17 cellular contexts compared by ENCODE assay signal in genomic region chr2:182868049-182868422, GRCh38. TPM values are rescaled to one million over a fixed set of nuclear protein-coding genes. Genes with fewer than 3 reads are reported as not detected.
DNase-seq lines count a peak whose midpoint lies in the region; ATAC-seq and TF ChIP-seq lines count a peak whose summit lies in the region.
"Had no signal": no experiment of that assay in that cellular context is flagged by ENCODE, and none has a peak within 500 bp of the region (broad histone marks: within the 10 kb centered on the region; RNA-seq: fewer than 3 reads in every experiment).

No MANE protein-coding gene starts in this region.

- no peak overlapping the region for H2BK15ac ChIP-seq in H9 (ENCODE audit: low read depth, low read length)

- WGBS in H9 (ENCODE audit: extremely low coverage, insufficient read length, low lambda C conversion rate): no CpG with 5 or more reads among the region's 3 CpGs

- ATAC-seq in left colon (peak; percentile 48), natural killer cell (no peak)
- no peak for ATAC-seq in CD4-positive, alpha-beta T cell (ENCODE audit: poor library complexity)
- ATAC-seq: activated T-helper 17 cell treated with anti-CD3 and anti-CD28 coated beads, Interleukin-2, amount 50 U/mL, for 72 hours; Panc1 had no signal

- intact Hi-C loops in left colon (cut with DNase I, micrococcal nuclease) (no loop called here), natural killer cell (cut with micrococcal nuclease) (no loop called here)
- intact Hi-C loops in CD4-positive, alpha-beta T cell (cut with DNase I, micrococcal nuclease): no loop called here

- H3K23me2 ChIP-seq in H9 (ENCODE audit: insufficient read length, low read depth, low read length, poor library complexity, severe bottlenecking): peaks cover 19% of the 10 kb centered on the region

- TF ChIP-seq CTCF in H9 (conservative IDR thresholded peaks at IDR 0.05) (no peak), natural killer cell (IDR thresholded peaks at IDR 0.05) (no peak)
- TF ChIP-seq CTCF in CD4-positive, alpha-beta T cell (IDR thresholded peaks at IDR 0.05): no peak

- H2BK12ac ChIP-seq in H9 (ENCODE audit: insufficient read length, low read depth, low read length): no peak overlapping the region

- H3K4me2 ChIP-seq in H9 (ENCODE audit: insufficient read depth, insufficient read length, low read length): peak overlapping the region; percentile 90

- H3T11ph ChIP-seq in H9 (ENCODE audit: low read length): no peak overlapping the region

- H4K20me1 ChIP-seq in H9 (ENCODE audit: control insufficient read depth, insufficient read depth, insufficient read length): no peaks in the 10 kb centered on the region

- H3K18ac ChIP-seq in H9 (ENCODE audit: insufficient read length, low read depth, low read length): no peak overlapping the region

- H3K4me3 ChIP-seq in SJCRH30 (peak overlapping the region; percentile 71), HAP-1 (no peak overlapping the region)

- no peak overlapping the region for H3K4ac ChIP-seq in H9 (ENCODE audit: low read depth, low read length)

- no peak overlapping the region for H4K91ac ChIP-seq in H9 (ENCODE audit: insufficient read length, low read depth, low read length)

- in situ Hi-C loops in G401 (cut with HindIII; ENCODE audit: low sequenced_read_pairs) (no loop called here), HAP-1 (cut with MboI; ENCODE audit: low sequenced_read_pairs) (no loop called here)

- no peak overlapping the region for H3K14ac ChIP-seq in H9 (ENCODE audit: insufficient read depth, low read length)

- no peak overlapping the region for H2BK20ac ChIP-seq in H9 (ENCODE audit: low read depth, low read length, poor library complexity, severe bottlenecking)

- H3K9me3 ChIP-seq in H9 (ENCODE audit: control insufficient read depth, low read depth, low read length) (no peaks in the 10 kb centered on the region), SJCRH30 (replicated peaks) (no peaks in the 10 kb centered on the region), HAP-1 (no peaks in the 10 kb centered on the region)
- no peaks in the 10 kb centered on the region for H3K9me3 ChIP-seq in CD4-positive, alpha-beta T cell (ENCODE audit: control insufficient read depth, low read length)

- H3K27me3 Mint-ChIP-seq in H9 (ENCODE audit: low read depth) (peaks cover 44% of the 10 kb centered on the region), natural killer cell (ENCODE audit: low read depth in 2 of 2) (peaks cover 43 to 44% of the 10 kb centered on the region in 2 donors)
- H3K27me3 Mint-ChIP-seq in CD4-positive, alpha-beta T cell: peaks cover 89% of the 10 kb centered on the region

- H3K23ac ChIP-seq in H9 (ENCODE audit: insufficient read length, low read depth, low read length): no peak overlapping the region

- H3K36me3 ChIP-seq in SJCRH30 (no peaks in the 10 kb centered on the region), HAP-1 (replicated peaks) (no peaks in the 10 kb centered on the region)

- POLR2A ChIA-PET in CD4-positive, alpha-beta T cell (lab: Charles Lee): no interaction called here

- no peak overlapping the region for H4K8ac ChIP-seq in H9 (replicated peaks; ENCODE audit: insufficient read length, low read depth, low read length)

- H3K4me1 Mint-ChIP-seq in H9: peaks cover 25 to 28% of the 10 kb centered on the region in 2 experiments
- H3K4me1 Mint-ChIP-seq in natural killer cell: peaks cover 0 to 5% of the 10 kb centered on the region in 2 donors
- H3K4me1 Mint-ChIP-seq in CD4-positive, alpha-beta T cell (ENCODE audit: low read depth): peaks cover 30% of the 10 kb centered on the region

- H3K9me3 Mint-ChIP-seq in H9 (no peaks in the 10 kb centered on the region), natural killer cell (no peaks in the 10 kb centered on the region)
- no peaks in the 10 kb centered on the region for H3K9me3 Mint-ChIP-seq in CD4-positive, alpha-beta T cell
- H3K9me3 Mint-ChIP-seq: activated T-helper 17 cell treated with anti-CD3 and anti-CD28 coated beads, Interleukin-2, amount 50 U/mL, for 72 hours had no signal

- H3K27ac ChIP-seq in H9 (ENCODE audit: insufficient read length, low read depth, low read length): no peak overlapping the region
- H3K27ac ChIP-seq in SJCRH30: no peak overlapping the region
- no peak overlapping the region for H3K27ac ChIP-seq in CD4-positive, alpha-beta T cell (ENCODE audit: low read depth, low read length)

- H3K36me3 Mint-ChIP-seq in H9 (ENCODE audit: insufficient read depth in 1 of 3, low read depth in 3 of 3): no peaks in the 10 kb centered on the region; a peak in 1 of 7 replicates
- peaks cover 7% of the 10 kb centered on the region for H3K36me3 Mint-ChIP-seq in natural killer cell
- no peaks in the 10 kb centered on the region for H3K36me3 Mint-ChIP-seq in CD4-positive, alpha-beta T cell (ENCODE audit: low read depth)

- H3K9ac ChIP-seq in H9 (ENCODE audit: extremely low read depth, insufficient read length, low read length): no peak overlapping the region

- no peak overlapping the region for H4K5ac ChIP-seq in H9 (ENCODE audit: insufficient read length, low read depth, low read length)

- H3K79me2 ChIP-seq in H9 (ENCODE audit: insufficient read depth, low read length): no peaks in the 10 kb centered on the region

- H3K79me1 ChIP-seq in H9 (ENCODE audit: insufficient read depth, low read depth, low read length, poor library complexity, severe bottlenecking): no peaks in the 10 kb centered on the region

- H2AK5ac ChIP-seq in H9 (ENCODE audit: insufficient read length, low read length): no peak overlapping the region

- H3K27ac Mint-ChIP-seq in H9 (peak overlapping the region in 1 of 3 experiments; percentile 38; a peak in 1 of 7 replicates), natural killer cell (no peak overlapping the region)
- no peak overlapping the region for H3K27ac Mint-ChIP-seq in CD4-positive, alpha-beta T cell
- H3K27ac Mint-ChIP-seq: activated T-helper 17 cell treated with anti-CD3 and anti-CD28 coated beads, Interleukin-2, amount 50 U/mL, for 72 hours had no signal

- no peak overlapping the region for H2BK120ac ChIP-seq in H9 (ENCODE audit: low read depth, low read length, poor library complexity, severe bottlenecking)

- CTCF ChIA-PET in CD4-positive, alpha-beta T cell (lab: Charles Lee): no interaction called here

- H3K4me1 ChIP-seq in H9 (ENCODE audit: insufficient read depth, low read length): no peaks in the 10 kb centered on the region
- H3K4me1 ChIP-seq in SJCRH30: no peaks in the 10 kb centered on the region
- no peaks in the 10 kb centered on the region for H3K4me1 ChIP-seq in HAP-1

- H3K56ac ChIP-seq in H9 (ENCODE audit: insufficient read length, low read depth, low read length): no peak overlapping the region

- H3K27me3 ChIP-seq in H9 (ENCODE audit: insufficient read depth, low read length): peaks cover 3% of the 10 kb centered on the region; the same call in 1 of the 2 replicates
- no peaks in the 10 kb centered on the region for H3K27me3 ChIP-seq in SJCRH30
- H3K27me3 ChIP-seq in HAP-1 (ENCODE audit: low read depth): no peaks in the 10 kb centered on the region
- peaks cover 63% of the 10 kb centered on the region for H3K27me3 ChIP-seq in CD4-positive, alpha-beta T cell (ENCODE audit: control insufficient read depth, insufficient read depth, low read length)

- no peak overlapping the region for H2AFZ ChIP-seq in H9 (ENCODE audit: low read length)

- H2BK5ac ChIP-seq in H9 (ENCODE audit: insufficient read length, low read length): no peak overlapping the region

- H3K4me3 Mint-ChIP-seq in H9: peak overlapping the region in 1 of 2 experiments; percentile 85; a peak in 3 of 5 replicates
- H3K4me3 Mint-ChIP-seq in natural killer cell: no peak overlapping the region
- H3K4me3 Mint-ChIP-seq in CD4-positive, alpha-beta T cell: no peak overlapping the region

- DNase-seq in DMS 273 treated with DMSO at 0.1 percent for 48 hours (lab: John Stamatoyannopoulos, UW) (peak; percentile 66), H9 (no peak), SJCRH30 (peak in 1 of 2 experiments; percentile 17), left colon (no peak), G401 (ENCODE audit: low spot score) (no peak), HAP-1 (ENCODE audit: low spot score in 2 of 2) (no peak), natural killer cell (no peak)
- DNase-seq in CD4-positive, alpha-beta T cell: no peak
- DNase-seq: activated CD4-positive, alpha-beta T cell treated with anti-CD3 and anti-CD28 coated beads, Interleukin-2, amount 50 U/mL, for 1 hour; Karpas-422; NCI-H2081 treated with DMSO at 0.1 percent for 48 hours; stimulated activated CD4-positive, alpha-beta T cell treated with anti-CD3 and anti-CD28 coated beads, Interleukin-1b, Interleukin-23, amount 100 ng/mL, for 48 hours; T-helper 2 cell; trophoblast cell had no signal

RNA-seq across cellular contexts. Expression of gene FRZB, which starts 1.6 kb away (rescaled TPM):
- total RNA-seq in H9 (2021) (1.1 and 1.3 TPM in 2 replicates), left colon (10 to 100 TPM; 15.2 to 20.5 TPM), natural killer cell (not detected)
- total RNA-seq in SJCRH30 (2014; rRNA removed; shearing (Covaris generic)): 0.35 and 0.49 TPM in 2 replicates
- total RNA-seq in G401 (2014; rRNA removed; shearing (Covaris generic)): 2.0 TPM in 1 of 2 replicates, not detected in the other
- not detected for total RNA-seq in CD4-positive, alpha-beta T cell
- total RNA-seq: activated T-helper 17 cell treated with anti-CD3 and anti-CD28 coated beads, Interleukin-2, amount 50 U/mL, for 72 hours; pulmonary artery endothelial cell had no signal
